In the genomic region with DNA sequence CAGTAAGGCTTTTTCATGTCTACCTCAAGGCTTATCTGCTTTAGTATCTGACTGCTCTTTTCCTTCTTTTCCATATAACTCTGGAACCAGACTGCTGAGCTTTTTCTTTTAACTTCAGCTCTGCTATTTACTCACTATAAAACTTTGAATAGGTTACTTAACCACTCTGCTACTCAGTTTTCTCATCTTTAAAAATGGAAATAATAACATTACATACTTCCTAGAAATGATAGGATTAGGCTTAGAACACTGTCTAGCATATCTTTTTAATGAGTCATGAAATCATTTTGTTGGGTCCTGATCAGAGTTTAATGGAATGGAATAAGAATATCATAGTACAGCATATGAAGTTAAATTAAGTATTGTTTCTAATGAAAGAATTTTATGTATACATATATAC, we compare ENCODE assay signal across 20 cellular contexts.
A peak's percentile ranks its signal among the peaks of the same experiment; 100 is the strongest.
DNase-seq lines count a peak whose midpoint lies in the region; ATAC-seq and TF ChIP-seq lines count a peak whose summit lies in the region.
"Had no signal": no experiment of that assay in that cellular context is flagged by ENCODE, and none has a peak within 500 bp of the region (broad histone marks: within the 10 kb centered on the region; RNA-seq: fewer than 3 reads in every experiment).

No MANE protein-coding gene starts in this region.

- no peak overlapping the region for H3K23ac ChIP-seq in mesenchymal stem cell (ENCODE audit: low read length in 2 of 2)

- peak; percentile 62 for DNase-seq in EH (ENCODE audit: low read depth)
- peak; percentile 50 for DNase-seq in NCI-H226
- peak; percentile 61 for DNase-seq in choroid plexus epithelial cell (ENCODE audit: low read depth)
- DNase-seq in mesenchymal stem cell, result no peak
- no peak for DNase-seq in testis
- DNase-seq in GM13976 (ENCODE audit: low spot score), result no peak
- no peak for DNase-seq in NCI-H774 (lab: John Stamatoyannopoulos, UW)
- no peak for DNase-seq in heart left ventricle
- DNase-seq: activated CD4-positive, CD25-positive, alpha-beta regulatory T cell treated with anti-CD3 and anti-CD28 coated beads, Interleukin-2, amount 50 U/mL, for 72 hours; activated CD8-positive, alpha-beta memory T cell treated with anti-CD3 and anti-CD28 coated beads, Interleukin-2, amount 50 U/mL, for 4 hours; activated naive CD4-positive, alpha-beta T cell treated with Interleukin-2 at 50 U/mL for 16 hours; effector memory CD8-positive, alpha-beta T cell; gastrocnemius medialis; lower lobe of right lung; MG63; naive thymus-derived CD8-positive, alpha-beta T cell; NCI-H1694 treated with DMSO at 0.1 percent for 48 hours; SJCRH30; uterus had no signal

- H3K36me3 ChIP-seq in mesenchymal stem cell (ENCODE audit: control insufficient read depth in 1 of 2, insufficient read depth in 2 of 2, low read depth in 1 of 2, low read length in 2 of 2) (peaks cover 0 to 11% of the 10 kb centered on the region in 2 experiments), testis (ENCODE audit: low read depth, missing control alignments) (no peaks in the 10 kb centered on the region), heart left ventricle (peaks cover 0 to 5% (median 0%) of the 10 kb centered on the region in 9 donors)
- H3K36me3 ChIP-seq: gastrocnemius medialis, lower lobe of right lung, prostate gland, SJCRH30, uterus had no signal

- H3K4me3 ChIP-seq in choroid plexus epithelial cell (ENCODE audit: low read depth, low read length) (no peak overlapping the region), mesenchymal stem cell (ENCODE audit: insufficient read depth in 1 of 2, low read depth in 1 of 2, low read length in 2 of 2) (no peak overlapping the region), testis (no peak overlapping the region), heart left ventricle (no peak overlapping the region)
- H3K4me3 ChIP-seq: gastrocnemius medialis, lower lobe of right lung, MG63, prostate gland, SJCRH30, uterus had no signal

- H4K8ac ChIP-seq in mesenchymal stem cell (ENCODE audit: low read length), result no peak overlapping the region

- no peak for TF ChIP-seq CTCF in choroid plexus epithelial cell (conservative IDR thresholded peaks at IDR 0.05; ENCODE audit: low read depth, low read length)
- TF ChIP-seq CTCF in testis (IDR thresholded peaks at IDR 0.05), result no peak
- no peak for TF ChIP-seq CTCF in GM13976 (IDR thresholded peaks at IDR 0.05; ENCODE audit: borderline replicate concordance, control extremely low read depth, extremely low read depth, insufficient read depth, missing control alignments)
- no peak for TF ChIP-seq CTCF in heart left ventricle (IDR thresholded peaks at IDR 0.05)

- no peak overlapping the region for H2AK5ac ChIP-seq in mesenchymal stem cell (ENCODE audit: low read length, severe bottlenecking)

- no peak overlapping the region for H2AFZ ChIP-seq in mesenchymal stem cell (ENCODE audit: low read depth, low read length)

- H3K14ac ChIP-seq in mesenchymal stem cell (ENCODE audit: low read length in 2 of 2), result no peak overlapping the region

- H3K9ac ChIP-seq in mesenchymal stem cell (ENCODE audit: low read length), result no peak overlapping the region

- peaks cover 4% of the 10 kb centered on the region for H3K9me3 ChIP-seq in mesenchymal stem cell (ENCODE audit: control insufficient read depth, low read length)
- H3K9me3 ChIP-seq in testis, result no peaks in the 10 kb centered on the region
- H3K9me3 ChIP-seq in heart left ventricle, result no peaks in the 10 kb centered on the region
- H3K9me3 ChIP-seq: gastrocnemius medialis, lower lobe of right lung, prostate gland, SJCRH30, uterus had no signal

- no peaks in the 10 kb centered on the region for H3K79me1 ChIP-seq in mesenchymal stem cell (replicated peaks; ENCODE audit: low read length, poor library complexity, severe bottlenecking)

- H2BK15ac ChIP-seq in mesenchymal stem cell (ENCODE audit: low read depth, poor library complexity, severe bottlenecking), result no peak overlapping the region

- no peak for TF ChIP-seq POLR2A in testis (IDR thresholded peaks at IDR 0.05)
- TF ChIP-seq POLR2A in heart left ventricle (IDR thresholded peaks at IDR 0.05), result no peak

- no peak overlapping the region for H2BK12ac ChIP-seq in mesenchymal stem cell (ENCODE audit: low read length in 2 of 2)

- peak overlapping the region; percentile 9 for H3K4me2 ChIP-seq in mesenchymal stem cell (ENCODE audit: low read length, poor library complexity, severe bottlenecking)

- in situ Hi-C loops in GM13976 (cut with MboI; ENCODE audit: low sequenced_read_pairs, unreplicated experiment), result no loop called here

- no peak overlapping the region for H3K4ac ChIP-seq in mesenchymal stem cell (ENCODE audit: low read depth in 1 of 2, low read length in 2 of 2)

- H3K4me1 ChIP-seq in mesenchymal stem cell (ENCODE audit: control insufficient read depth, insufficient read depth, low read depth, low read length), result no peaks in the 10 kb centered on the region
- H3K4me1 ChIP-seq in testis, result no peaks in the 10 kb centered on the region
- peaks cover 0 to 7% (median 0%) of the 10 kb centered on the region in 12 donors for H3K4me1 ChIP-seq in heart left ventricle
- H3K4me1 ChIP-seq: gastrocnemius medialis, lower lobe of right lung, prostate gland, uterus had no signal

- ATAC-seq in heart left ventricle, result no peak
- ATAC-seq: effector memory CD8-positive, alpha-beta T cell; gastrocnemius medialis; lower lobe of right lung; naive thymus-derived CD8-positive, alpha-beta T cell had no signal

- no peak overlapping the region for H4K91ac ChIP-seq in mesenchymal stem cell (ENCODE audit: low read length)

- peak overlapping the region; percentile 30 for H3K27ac ChIP-seq in mesenchymal stem cell (ENCODE audit: low read length, poor library complexity, severe bottlenecking)
- H3K27ac ChIP-seq in testis, result no peak overlapping the region
- H3K27ac ChIP-seq in heart left ventricle, result no peak overlapping the region
- H3K27ac ChIP-seq: gastrocnemius medialis, lower lobe of right lung, prostate gland, SJCRH30, uterus had no signal

- H3K27me3 ChIP-seq in mesenchymal stem cell (ENCODE audit: control insufficient read depth in 1 of 2, insufficient read depth in 1 of 2, low read length in 2 of 2) (no peaks in the 10 kb centered on the region), testis (no peaks in the 10 kb centered on the region), heart left ventricle (no peaks in the 10 kb centered on the region)
- H3K27me3 ChIP-seq: gastrocnemius medialis, MG63, SJCRH30, uterus had no signal

- no peak overlapping the region for H2BK120ac ChIP-seq in mesenchymal stem cell (ENCODE audit: low read depth, low read length)

- H3K18ac ChIP-seq in mesenchymal stem cell (ENCODE audit: low read depth in 1 of 2, low read length in 2 of 2), result no peak overlapping the region

- no peak overlapping the region for H2BK5ac ChIP-seq in mesenchymal stem cell (ENCODE audit: low read depth, low read length, poor library complexity, severe bottlenecking)

- intact Hi-C loops in testis (cut with DNase I; ENCODE audit: low total_unique reads), result no loop called here
- intact Hi-C loops in heart left ventricle (cut with DNase I), result no loop called here

Comparison
In these comparisons a context has a peak if more than half of its experiments do, and no peak if none do; other contexts are left out.
1. DNase-seq: peak in EH (single experiment), NCI-H226 (single experiment) and choroid plexus epithelial cell (single experiment); none in mesenchymal stem cell (single experiment), testis (single experiment), GM13976 (single experiment), NCI-H774 (single experiment) and heart left ventricle (0 of 5).